Comparison of ENCODE assay signal across 21 cellular contexts in the genomic region with DNA sequence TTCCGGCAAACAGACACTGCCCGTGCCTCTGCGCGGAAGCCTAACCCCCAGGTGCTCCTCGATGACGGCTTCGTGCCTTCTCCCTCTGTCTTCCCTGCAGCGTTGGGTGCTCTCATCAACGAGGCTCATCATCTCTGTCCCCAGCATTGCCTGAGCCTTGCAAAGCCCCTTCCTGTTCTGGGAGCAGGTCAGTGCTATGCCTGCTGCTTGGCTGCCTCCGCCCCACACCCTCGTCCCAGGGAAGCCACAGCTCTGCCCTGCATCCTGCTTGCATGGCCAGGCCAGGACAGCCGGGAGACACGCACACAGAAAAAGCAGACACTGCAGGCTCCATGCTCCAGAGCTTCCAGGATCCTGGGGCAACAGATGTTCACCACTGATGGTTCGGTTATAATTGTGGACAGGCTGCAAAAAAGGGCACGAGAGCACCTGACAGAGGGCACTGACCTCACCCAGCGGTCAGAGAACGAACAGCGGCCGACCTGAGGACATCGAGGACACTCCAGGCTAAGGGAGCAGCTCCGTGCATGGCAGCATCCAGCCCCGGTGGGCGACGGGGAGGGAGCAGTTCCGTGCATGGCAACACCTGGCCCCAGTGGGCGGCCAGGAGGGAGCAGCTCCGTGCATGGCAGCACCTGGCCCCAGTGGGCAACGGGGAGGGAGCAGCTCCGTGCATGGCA.
"Had no signal": no experiment of that assay in that cellular context is flagged by ENCODE, and none has a peak within 500 bp of the region (broad histone marks: within the 10 kb centered on the region; RNA-seq: fewer than 3 reads in every experiment).

No MANE protein-coding gene starts in this region.

- H3K27ac ChIP-seq: adrenal gland, body of pancreas, cardiac muscle cell, left ventricle myocardium inferior, neutrophil, pancreas, prostate gland, transverse colon had no signal

- H3K36me3 ChIP-seq: adrenal gland, cardiac muscle cell, left ventricle myocardium inferior, neutrophil, pancreas, prostate gland, transverse colon had no signal

- H3K4me3 ChIP-seq: adrenal gland, body of pancreas, cardiac muscle cell, left ventricle myocardium inferior, lung, pancreas, prostate gland, transverse colon had no signal

- H3K27me3 ChIP-seq: body of pancreas, cardiac muscle cell, pancreas, transverse colon had no signal

- DNase-seq: activated CD4-positive, alpha-beta T cell treated with anti-CD3 and anti-CD28 coated beads for 36 hours; activated CD4-positive, CD25-positive, alpha-beta regulatory T cell; activated CD8-positive, alpha-beta memory T cell treated with anti-CD3 and anti-CD28 coated beads, Interleukin-2, amount 10 ng/mL, durations not matched to agents 7 days and 5 days; activated effector memory CD4-positive, alpha-beta T cell treated with Interleukin-2 at 50 U/mL for 16 hours; activated naive CD4-positive, alpha-beta T cell treated with anti-CD3 and anti-CD28 coated beads for 36 hours; activated naive CD8-positive, alpha-beta T cell treated with anti-CD3 and anti-CD28 coated beads for 36 hours; activated T-cell treated with anti-CD3 and anti-CD28 coated beads, Interleukin-2, amount 50 U/mL, for 72 hours; aorta; body of pancreas; cortex of kidney; foreskin fibroblast; left ventricle myocardium inferior; mesendoderm; pancreas; stimulated activated naive CD4-positive, alpha-beta T cell; transverse colon had no signal

- H3K4me1 ChIP-seq: adrenal gland, body of pancreas, pancreas, prostate gland, transverse colon had no signal

- H3K9me3 ChIP-seq: adrenal gland, body of pancreas, left ventricle myocardium inferior, neutrophil, pancreas, prostate gland, transverse colon had no signal
